1 cellular context compared by ENCODE assay signal in genomic region chr10:68526634-68527132, GRCh38.
TF ChIP-seq lines count a peak whose summit lies in the region.

No MANE protein-coding gene starts in this region.

TF ChIP-seq in HepG2, 621 proteins besides CTCF, POLR2A, EP300 and RAD21:
- TF ChIP-seq CHCHD3 (CRISPR knock-in tag; IDR thresholded peaks at IDR 0.05) (no peak), FOXA1 (IDR thresholded peaks at IDR 0.05) (no peak), FOXA1 (CRISPR knock-in tag; IDR thresholded peaks at IDR 0.05) (0 out of 2 replicates have a peak, but pooled peaks have one; percentile 30)
